ENCODE assay signal across 9 cellular contexts in genomic region chr14:89096946-89097345, GRCh38.
"Had no signal": no experiment of that assay in that cellular context is flagged by ENCODE, and none has a peak within 500 bp of the region (broad histone marks: within the 10 kb centered on the region; RNA-seq: fewer than 3 reads in every experiment).

No MANE protein-coding gene starts in this region.

- H3K27ac ChIP-seq: GM23248 had no signal

- ATAC-seq: HCT116, K562 had no signal

- H3K4me1 ChIP-seq: HAP-1 had no signal

- H3K4me3 ChIP-seq: GM23248, HAP-1, K562 had no signal

- H3K36me3 ChIP-seq: HAP-1 had no signal

- H3K9me3 ChIP-seq: HAP-1 had no signal

- DNase-seq: GM23248, GOT3, H7, HFFc6, IMR-90, KG1 had no signal
